Comparison of ENCODE assay signal across 1 cellular context in the genomic region with DNA sequence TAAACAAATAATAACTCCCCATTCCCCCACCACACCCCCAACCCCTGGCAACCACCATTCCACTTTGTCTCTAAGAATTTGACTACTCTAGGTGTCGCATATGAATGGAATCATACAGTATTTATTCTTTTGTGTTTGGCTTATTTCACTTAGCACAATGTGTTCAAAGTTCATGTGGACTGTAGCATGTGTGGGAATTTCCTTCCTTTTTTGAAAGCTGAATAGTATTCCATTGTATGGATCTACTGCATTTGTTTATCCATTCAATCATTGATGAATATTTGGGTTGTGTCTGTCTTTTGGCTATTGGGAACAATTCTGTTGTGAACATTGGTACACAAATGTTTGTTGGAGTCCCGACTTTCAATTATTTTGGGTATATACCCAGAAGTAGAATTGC.
TF ChIP-seq lines count a peak whose summit lies in the region.

No MANE protein-coding gene starts in this region.

TF ChIP-seq in HepG2, 621 proteins besides CTCF, POLR2A, EP300 and RAD21 (continued from another document and continues in another):
- no peak for TF ChIP-seq MLXIP (CRISPR knock-in tag; IDR thresholded peaks at IDR 0.05; ENCODE audit: borderline replicate concordance)
- TF ChIP-seq, protein P1, sequence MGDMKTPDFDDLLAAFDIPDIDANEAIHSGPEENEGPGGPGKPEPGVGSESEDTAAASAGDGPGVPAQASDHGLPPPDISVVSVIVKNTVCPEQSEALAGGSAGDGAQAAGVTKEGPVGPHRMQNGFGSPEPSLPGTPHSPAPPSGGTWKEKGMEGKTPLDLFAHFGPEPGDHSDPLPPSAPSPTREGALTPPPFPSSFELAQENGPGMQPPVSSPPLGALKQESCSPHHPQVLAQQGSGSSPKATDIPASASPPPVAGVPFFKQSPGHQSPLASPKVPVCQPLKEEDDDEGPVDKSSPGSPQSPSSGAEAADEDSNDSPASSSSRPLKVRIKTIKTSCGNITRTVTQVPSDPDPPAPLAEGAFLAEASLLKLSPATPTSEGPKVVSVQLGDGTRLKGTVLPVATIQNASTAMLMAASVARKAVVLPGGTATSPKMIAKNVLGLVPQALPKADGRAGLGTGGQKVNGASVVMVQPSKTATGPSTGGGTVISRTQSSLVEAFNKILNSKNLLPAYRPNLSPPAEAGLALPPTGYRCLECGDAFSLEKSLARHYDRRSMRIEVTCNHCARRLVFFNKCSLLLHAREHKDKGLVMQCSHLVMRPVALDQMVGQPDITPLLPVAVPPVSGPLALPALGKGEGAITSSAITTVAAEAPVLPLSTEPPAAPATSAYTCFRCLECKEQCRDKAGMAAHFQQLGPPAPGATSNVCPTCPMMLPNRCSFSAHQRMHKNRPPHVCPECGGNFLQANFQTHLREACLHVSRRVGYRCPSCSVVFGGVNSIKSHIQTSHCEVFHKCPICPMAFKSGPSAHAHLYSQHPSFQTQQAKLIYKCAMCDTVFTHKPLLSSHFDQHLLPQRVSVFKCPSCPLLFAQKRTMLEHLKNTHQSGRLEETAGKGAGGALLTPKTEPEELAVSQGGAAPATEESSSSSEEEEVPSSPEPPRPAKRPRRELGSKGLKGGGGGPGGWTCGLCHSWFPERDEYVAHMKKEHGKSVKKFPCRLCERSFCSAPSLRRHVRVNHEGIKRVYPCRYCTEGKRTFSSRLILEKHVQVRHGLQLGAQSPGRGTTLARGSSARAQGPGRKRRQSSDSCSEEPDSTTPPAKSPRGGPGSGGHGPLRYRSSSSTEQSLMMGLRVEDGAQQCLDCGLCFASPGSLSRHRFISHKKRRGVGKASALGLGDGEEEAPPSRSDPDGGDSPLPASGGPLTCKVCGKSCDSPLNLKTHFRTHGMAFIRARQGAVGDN (CRISPR knock-in tag; IDR thresholded peaks at IDR 0.05), result no peak
- no peak for TF ChIP-seq RBM22 (optimal IDR thresholded peaks at IDR 0.05; ENCODE audit: low read length)
- TF ChIP-seq GATAD1 (CRISPR knock-in tag; IDR thresholded peaks at IDR 0.05), result 0 out of 2 replicates have a peak, but pooled peaks have one; percentile 24
- TF ChIP-seq KIAA2018 (CRISPR knock-in tag; IDR thresholded peaks at IDR 0.05; ENCODE audit: borderline replicate concordance), result no peak
- no peak for TF ChIP-seq ZNF180 (CRISPR knock-in tag; IDR thresholded peaks at IDR 0.05; ENCODE audit: borderline replicate concordance, low read depth)
- TF ChIP-seq PRDM4 (CRISPR knock-in tag; IDR thresholded peaks at IDR 0.05; ENCODE audit: borderline replicate concordance), result no peak
- no peak for TF ChIP-seq ZNF781 (CRISPR knock-in tag; IDR thresholded peaks at IDR 0.05; ENCODE audit: borderline replicate concordance, not compliant biosample characterization)
- no peak for TF ChIP-seq ZBTB7A (CRISPR knock-in tag; IDR thresholded peaks at IDR 0.05)
- 0 out of 2 replicates have a peak, but pooled peaks have one; percentile 21 for TF ChIP-seq DRAP1 (CRISPR knock-in tag; IDR thresholded peaks at IDR 0.05)
- TF ChIP-seq, protein P2, sequence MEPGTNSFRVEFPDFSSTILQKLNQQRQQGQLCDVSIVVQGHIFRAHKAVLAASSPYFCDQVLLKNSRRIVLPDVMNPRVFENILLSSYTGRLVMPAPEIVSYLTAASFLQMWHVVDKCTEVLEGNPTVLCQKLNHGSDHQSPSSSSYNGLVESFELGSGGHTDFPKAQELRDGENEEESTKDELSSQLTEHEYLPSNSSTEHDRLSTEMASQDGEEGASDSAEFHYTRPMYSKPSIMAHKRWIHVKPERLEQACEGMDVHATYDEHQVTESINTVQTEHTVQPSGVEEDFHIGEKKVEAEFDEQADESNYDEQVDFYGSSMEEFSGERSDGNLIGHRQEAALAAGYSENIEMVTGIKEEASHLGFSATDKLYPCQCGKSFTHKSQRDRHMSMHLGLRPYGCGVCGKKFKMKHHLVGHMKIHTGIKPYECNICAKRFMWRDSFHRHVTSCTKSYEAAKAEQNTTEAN (CRISPR knock-in tag; conservative IDR thresholded peaks at IDR 0.05), result no peak; the same call in 1 of the 2 replicates
- no peak for TF ChIP-seq TBL1XR1 (IDR thresholded peaks at IDR 0.05; ENCODE audit: borderline replicate concordance, low read length, partially characterized antibody)
- TF ChIP-seq ZNF788 (CRISPR knock-in tag; IDR thresholded peaks at IDR 0.05; ENCODE audit: borderline replicate concordance), result no peak
- TF ChIP-seq ZUFSP (CRISPR knock-in tag; IDR thresholded peaks at IDR 0.05; ENCODE audit: borderline replicate concordance), result no peak
- TF ChIP-seq MYNN (CRISPR knock-in tag; IDR thresholded peaks at IDR 0.05; ENCODE audit: low read depth), result no peak
- no peak for TF ChIP-seq SP140L (CRISPR knock-in tag; IDR thresholded peaks at IDR 0.05; ENCODE audit: borderline replicate concordance)
- TF ChIP-seq CCDC6 (CRISPR knock-in tag; IDR thresholded peaks at IDR 0.05), result no peak
- no peak for TF ChIP-seq TBP (CRISPR knock-in tag; IDR thresholded peaks at IDR 0.05)
- no peak for TF ChIP-seq NR1H2 (CRISPR knock-in tag; IDR thresholded peaks at IDR 0.05; ENCODE audit: borderline replicate concordance, low read depth)
- TF ChIP-seq GPBP1L1 (CRISPR knock-in tag; IDR thresholded peaks at IDR 0.05), result no peak
